ENCODE assay signal across 8 cellular contexts in the genomic region with DNA sequence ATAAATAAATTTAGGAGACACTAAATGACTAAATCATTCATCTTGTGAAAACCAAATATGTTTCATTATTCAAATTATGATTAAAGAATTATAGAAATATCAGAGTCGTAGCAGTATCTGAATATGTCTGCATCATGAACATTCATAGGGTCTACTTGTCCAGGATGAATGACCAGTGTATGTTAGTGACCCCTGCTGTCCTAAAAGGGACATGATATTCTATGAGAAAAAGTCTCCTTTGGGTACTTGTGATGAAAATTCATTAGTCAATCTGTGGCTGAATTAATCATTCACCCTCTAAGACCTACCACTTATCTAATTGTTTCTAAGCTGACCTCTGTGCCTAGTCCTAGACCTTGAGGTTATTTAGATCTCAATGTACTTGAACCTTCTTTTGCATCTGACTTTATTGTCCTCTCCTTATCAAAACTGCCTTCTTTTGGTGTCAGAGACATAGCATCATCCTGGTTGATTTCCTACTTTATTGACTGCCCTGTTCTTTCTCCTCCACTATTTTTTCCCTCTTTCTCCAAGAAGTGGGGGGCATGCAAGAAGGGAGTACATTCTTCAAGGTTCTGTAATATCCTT.
DNase-seq lines count a peak whose midpoint lies in the region; ATAC-seq and TF ChIP-seq lines count a peak whose summit lies in the region.

No MANE protein-coding gene starts in this region.

- TF ChIP-seq POLR2A in erythroblast (IDR thresholded peaks at IDR 0.05; ENCODE audit: low read length): no peak

- peak; percentile 21 for DNase-seq in DMS153 treated with DMSO at 0.1 percent for 48 hours (lab: John Stamatoyannopoulos, UW; ENCODE audit: unreplicated experiment)
- no peak for DNase-seq in DMS153 (lab: John Stamatoyannopoulos, UW)
- peak; percentile 15 for DNase-seq in NCI-H460 (ENCODE audit: extremely low read depth, low read depth)
- peak; percentile 23 to 40 for DNase-seq in erythroblast (lab: John Stamatoyannopoulos, UW)
- DNase-seq in pons (ENCODE audit: low spot score): peak; percentile 95
- no peak for DNase-seq in HPDE6-E6E7 (ENCODE audit: extremely low spot score)

- ATAC-seq in GM21723 (IDR thresholded peaks at IDR 0.05; ENCODE audit: unreplicated experiment) (no peak), GM21737 (IDR thresholded peaks at IDR 0.05; ENCODE audit: unreplicated experiment) (no peak)

Comparison
In these comparisons a context has a peak if more than half of its experiments do, and no peak if none do; other contexts are left out.
1. DNase-seq: peak in DMS153 treated with DMSO at 0.1 percent for 48 hours (single experiment), NCI-H460 (single experiment), erythroblast (2 of 2) and pons (single experiment); none in DMS153 (single experiment) and HPDE6-E6E7 (single experiment).